ENCODE assay signal across 12 cellular contexts in the genomic region with DNA sequence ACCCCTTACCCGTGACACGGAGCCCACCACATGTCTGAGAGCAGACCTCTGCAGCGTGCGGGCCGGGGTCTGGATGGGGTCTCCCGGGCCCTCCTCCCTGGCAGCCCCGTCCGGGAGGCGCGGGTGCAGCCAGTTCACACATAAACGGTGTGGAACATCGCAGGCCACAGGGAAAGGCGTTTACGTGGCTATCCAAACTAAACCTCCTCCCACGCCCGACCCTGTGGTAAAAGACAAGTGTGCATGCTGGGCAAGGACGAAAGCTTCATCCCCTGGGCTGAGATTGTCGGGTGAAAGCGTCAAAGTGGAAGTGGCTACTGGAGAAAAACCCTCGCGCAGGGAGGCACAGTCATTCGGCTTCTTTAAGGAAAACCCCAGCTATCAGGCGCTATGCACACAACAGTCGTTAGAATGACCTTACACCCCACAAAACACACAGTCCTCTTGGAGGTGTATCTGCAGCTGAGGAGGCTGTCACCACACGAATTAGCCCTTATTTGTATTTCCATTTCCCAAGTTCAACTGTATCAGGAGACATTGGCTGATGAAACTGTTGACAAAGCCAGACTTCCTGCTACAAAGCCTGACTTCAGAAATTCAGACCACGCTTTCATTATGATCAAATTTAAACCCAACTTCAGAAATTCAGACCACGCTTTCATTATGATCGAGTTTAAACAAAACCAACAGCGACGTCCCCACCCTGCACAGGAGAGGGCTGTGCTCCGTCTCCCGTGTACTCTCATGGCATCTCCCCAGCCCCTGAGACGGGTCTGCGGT.
DNase-seq lines count a peak whose midpoint lies in the region; ATAC-seq and FAIRE-seq lines count a peak whose summit lies in the region.
"Had no signal": no experiment of that assay in that cellular context is flagged by ENCODE, and none has a peak within 500 bp of the region (broad histone marks: within the 10 kb centered on the region; RNA-seq: fewer than 3 reads in every experiment).

No MANE protein-coding gene starts in this region.

- H3K27ac ChIP-seq in angular gyrus (ENCODE audit: low read depth, low read length) = peak overlapping the region; percentile 50
- H3K27ac ChIP-seq: transverse colon had no signal

- ATAC-seq in HG02884 (IDR thresholded peaks at IDR 0.05; ENCODE audit: unreplicated experiment) = peak; percentile 41

- FAIRE-seq in urothelium cell line (lab: Jason Lieb, UNC) = peak; percentile 77
- FAIRE-seq: endothelial cell of umbilical vein had no signal

- peak; percentile 20 for DNase-seq in stimulated activated CD4-positive, alpha-beta T cell treated with anti-CD3 and anti-CD28 coated beads, Interleukin-1b, Interleukin-23, amount 100 ng/mL, for 48 hours
- DNase-seq in stimulated activated CD4-positive, alpha-beta T cell treated with anti-CD3 and anti-CD28 coated beads, Interleukin-4, amount 100 ng/mL, for 4 hours = no peak
- DNase-seq in urothelium cell line (ENCODE audit: low spot score) (no peak), nucleus accumbens (lab: John Stamatoyannopoulos, UW) (no peak), T1000 (lab: John Stamatoyannopoulos, UW) (no peak), HUDEP-2 (lab: John Stamatoyannopoulos, UW; ENCODE audit: unreplicated experiment in 76 of 76) (no peak)
- DNase-seq: C1 segment of cervical spinal cord, OCI-M1, transverse colon had no signal
